In the genomic region with DNA sequence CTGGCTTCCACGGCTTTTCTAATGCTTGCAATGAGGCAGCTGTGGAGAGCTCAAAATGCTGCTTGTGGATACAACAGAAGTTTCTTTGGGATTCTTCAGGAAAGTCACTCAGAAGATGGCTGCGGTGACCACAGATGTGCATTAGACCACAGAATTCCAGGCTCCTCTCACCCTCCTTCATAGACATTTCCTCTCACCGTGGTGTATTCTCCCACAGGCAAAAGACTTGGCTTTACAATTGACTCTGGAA, we compare ENCODE assay signal across 17 cellular contexts.
DNase-seq lines count a peak whose midpoint lies in the region; FAIRE-seq and TF ChIP-seq lines count a peak whose summit lies in the region.
"Had no signal": no experiment of that assay in that cellular context is flagged by ENCODE, and none has a peak within 500 bp of the region (broad histone marks: within the 10 kb centered on the region; RNA-seq: fewer than 3 reads in every experiment).

No MANE protein-coding gene starts in this region.

- no peak for TF ChIP-seq CTCF in brain (conservative IDR thresholded peaks at IDR 0.05)
- no peak for TF ChIP-seq CTCF in GM13976 (IDR thresholded peaks at IDR 0.05; ENCODE audit: borderline replicate concordance, control extremely low read depth, extremely low read depth, insufficient read depth, missing control alignments)

- no peaks in the 10 kb centered on the region for H3K27me3 Mint-ChIP-seq in brain
- H3K27me3 Mint-ChIP-seq: B cell; CD4-positive, alpha-beta T cell had no signal

- peak overlapping the region; percentile 59; the same call in 1 of the 2 replicates for H3K27ac ChIP-seq in HUES6 (ENCODE audit: low read depth, low read length)
- H3K27ac ChIP-seq in iPS-18a (ENCODE audit: low read length) = peak overlapping the region; percentile 24

- peaks cover 6% of the 10 kb centered on the region for H3K36me3 Mint-ChIP-seq in brain

- no peaks in the 10 kb centered on the region for H3K27me3 ChIP-seq in HUES6 (ENCODE audit: control insufficient read depth, insufficient read depth, low read length)
- H3K27me3 ChIP-seq in iPS-18a (ENCODE audit: control insufficient read depth, insufficient read depth, low read length) = no peaks in the 10 kb centered on the region

- FAIRE-seq in GM12892 (lab: Jason Lieb, UNC) = no peak
- FAIRE-seq: A204.1, GM12878, H54, HepG2 had no signal

- no peaks in the 10 kb centered on the region for H3K9me3 Mint-ChIP-seq in brain
- H3K9me3 Mint-ChIP-seq: CD4-positive, alpha-beta T cell had no signal

- no peak for TF ChIP-seq POLR2A in GM12892 (IDR thresholded peaks at IDR 0.05; ENCODE audit: low read depth, low read length)

- no peaks in the 10 kb centered on the region for H3K9me3 ChIP-seq in HUES6 (ENCODE audit: control insufficient read depth, insufficient read depth, low read depth, low read length)
- H3K9me3 ChIP-seq in iPS-18a (ENCODE audit: control insufficient read depth, low read depth, low read length) = no peaks in the 10 kb centered on the region

- DNase-seq in NCI-H2029 treated with DMSO at 0.1 percent for 48 hours (lab: John Stamatoyannopoulos, UW) = no peak
- no peak for DNase-seq in GM13976 (ENCODE audit: low spot score)
- no peak for DNase-seq in HK-2 (ENCODE audit: unreplicated experiment)
- no peak for DNase-seq in GM12892 (ENCODE audit: insufficient read length)
- DNase-seq: C1 segment of cervical spinal cord; Calu3; CD4-positive, alpha-beta T cell; DMS 273 treated with DMSO at 0.1 percent for 48 hours; DMS79 had no signal

- H3K4me3 ChIP-seq in HUES6 (ENCODE audit: low read depth, low read length) (0 out of 2 replicates have a peak overlapping the region, but pooled peaks have one; percentile 3), iPS-18a (ENCODE audit: low read length) (peak overlapping the region; percentile 17)
- H3K4me3 ChIP-seq: GM12878 had no signal

- H3K4me1 Mint-ChIP-seq in brain = peaks cover 54% of the 10 kb centered on the region

- H3K9ac ChIP-seq in HUES6 (ENCODE audit: low read length) (no peak overlapping the region), iPS-18a (ENCODE audit: low read length) (no peak overlapping the region)

- H3K4me3 Mint-ChIP-seq in brain = peak overlapping the region in 1 of 5 experiments; percentile 16
- H3K4me3 Mint-ChIP-seq: B cell; CD4-positive, alpha-beta T cell had no signal

- H3K36me3 ChIP-seq in HUES6 (ENCODE audit: control insufficient read depth, insufficient read depth, low read length) = no peaks in the 10 kb centered on the region
- H3K36me3 ChIP-seq in iPS-18a (ENCODE audit: control insufficient read depth, low read depth, low read length) = no peaks in the 10 kb centered on the region

- H3K4me1 ChIP-seq in HUES6 (ENCODE audit: control insufficient read depth, insufficient read depth, low read length) (peaks cover 54% of the 10 kb centered on the region), iPS-18a (ENCODE audit: control insufficient read depth, low read depth, low read length) (peaks cover 61% of the 10 kb centered on the region)

- peak overlapping the region in 4 of 5 experiments; percentile 19 to 89 (median 84) for H3K27ac Mint-ChIP-seq in brain
- H3K27ac Mint-ChIP-seq: B cell; CD4-positive, alpha-beta T cell had no signal

- in situ Hi-C loops in GM13976 (cut with MboI; ENCODE audit: low sequenced_read_pairs, unreplicated experiment) = no loop called here
